21 cellular contexts compared by ENCODE assay signal in the genomic region with DNA sequence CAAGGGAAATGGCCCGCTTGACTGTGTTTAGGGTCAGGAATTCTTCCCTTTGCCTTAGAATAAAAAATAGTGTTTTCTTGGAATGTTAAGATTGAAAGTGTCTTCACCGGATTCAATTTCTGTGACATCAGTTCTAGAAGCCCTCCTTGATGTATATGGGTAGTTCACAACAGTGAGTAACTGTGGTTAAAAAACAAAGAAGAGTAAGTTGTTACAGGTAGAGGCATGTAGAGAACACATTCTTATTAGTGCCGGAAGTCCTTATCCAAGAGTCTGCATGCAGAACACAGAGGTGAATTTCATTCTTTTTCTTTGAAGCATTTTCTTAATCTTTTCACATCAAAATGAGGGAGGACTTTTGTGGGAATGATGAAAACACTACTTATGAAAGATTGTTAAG.
DNase-seq lines count a peak whose midpoint lies in the region; ATAC-seq, FAIRE-seq and TF ChIP-seq lines count a peak whose summit lies in the region.
"Had no signal": no experiment of that assay in that cellular context is flagged by ENCODE, and none has a peak within 500 bp of the region (broad histone marks: within the 10 kb centered on the region; RNA-seq: fewer than 3 reads in every experiment).

No MANE protein-coding gene starts in this region.

- CTCF ChIA-PET in WTC11 (lab: Charles Lee) = no interaction called here

- H3K4me1 ChIP-seq in esophagus squamous epithelium (peaks cover 0 to 46% (median 29%) of the 10 kb centered on the region in 3 donors), smooth muscle cell (ENCODE audit: low read depth) (peaks cover 38% of the 10 kb centered on the region)

- no peak overlapping the region for H3K4me3 Mint-ChIP-seq in WTC11
- H3K4me3 Mint-ChIP-seq: IgD-negative memory B cell had no signal

- POLR2A ChIA-PET in WTC11 (lab: Charles Lee) = no interaction called here

- DNase-seq in HPDE6-E6E7 (ENCODE audit: extremely low spot score) (peak; percentile 82), WTC11 (ENCODE audit: low spot score) (no peak), esophagus squamous epithelium (lab: John Stamatoyannopoulos, UW) (no peak), smooth muscle cell (lab: John Stamatoyannopoulos, UW; ENCODE audit: unreplicated experiment) (no peak), DMS114 treated with DMSO at 0.1 percent for 48 hours (lab: John Stamatoyannopoulos, UW; ENCODE audit: unreplicated experiment) (no peak), frontal cortex (ENCODE audit: low spot score in 2 of 2) (no peak), SIG-M5 treated with dmso at 0.1 percent for 504 hours (lab: John Stamatoyannopoulos, UW; ENCODE audit: unreplicated experiment) (no peak)
- DNase-seq in NK-92 treated with Interleukin-12 subunit alpha and Interleukin-12 subunit beta, amount 100 ng/mL, for 24 hours (lab: John Stamatoyannopoulos, UW) = no peak
- DNase-seq: DMS79, Kasumi-1, MM.1S, NCI-H1092, NCI-H146, NCI-H2029 treated with DMSO at 0.1 percent for 48 hours, NCI-H2171 treated with DMSO at 0.1 percent for 48 hours, NCI-H446 treated with DMSO at 0.1 percent for 48 hours, SHP77 treated with DMSO at 0.1 percent for 48 hours had no signal

- no peak for ATAC-seq in WTC11
- ATAC-seq: SK-N-SH treated with all-trans-retinoic acid at 6 μM for 48 hours had no signal

- peak overlapping the region; percentile 12; the same call in 1 of the 2 replicates for H3K27ac Mint-ChIP-seq in WTC11
- H3K27ac Mint-ChIP-seq: IgD-negative memory B cell had no signal

- no peaks in the 10 kb centered on the region for H3K9me3 Mint-ChIP-seq in WTC11
- H3K9me3 Mint-ChIP-seq: IgD-negative memory B cell had no signal

- H3K27me3 ChIP-seq in esophagus squamous epithelium (no peaks in the 10 kb centered on the region), smooth muscle cell (ENCODE audit: low read depth) (no peaks in the 10 kb centered on the region)

- H3K36me3 ChIP-seq in esophagus squamous epithelium = no peaks in the 10 kb centered on the region
- H3K36me3 ChIP-seq in smooth muscle cell (ENCODE audit: low read depth) = no peaks in the 10 kb centered on the region
- H3K36me3 ChIP-seq: HAP-1 had no signal

- H3K4me2 ChIP-seq in smooth muscle cell = peak overlapping the region; percentile 68

- H3K4me1 Mint-ChIP-seq in WTC11 = peaks cover 78% of the 10 kb centered on the region

- H4K20me1 ChIP-seq in smooth muscle cell (ENCODE audit: low read depth) = peaks cover 40% of the 10 kb centered on the region

- no peak overlapping the region for H2AFZ ChIP-seq in smooth muscle cell (ENCODE audit: low read depth)

- no peak for TF ChIP-seq CTCF in WTC11 (IDR thresholded peaks at IDR 0.05)
- no peak for TF ChIP-seq CTCF in esophagus squamous epithelium (IDR thresholded peaks at IDR 0.05)
- TF ChIP-seq CTCF in smooth muscle cell (IDR thresholded peaks at IDR 0.05; ENCODE audit: borderline replicate concordance, insufficient read depth, poor library complexity, severe bottlenecking) = no peak

- no peak for FAIRE-seq in frontal cortex (lab: Jason Lieb, UNC)
- FAIRE-seq: D721Med had no signal

- TF ChIP-seq POLR2A in esophagus squamous epithelium (IDR thresholded peaks at IDR 0.05) = no peak

- H3K27ac ChIP-seq in esophagus squamous epithelium (peak overlapping the region in 3 of 4 donors; percentile 11 to 22 (median 16)), smooth muscle cell (ENCODE audit: low read depth) (peak overlapping the region; percentile 71)

- H3K9me3 ChIP-seq in esophagus squamous epithelium (no peaks in the 10 kb centered on the region), smooth muscle cell (replicated peaks; ENCODE audit: low read depth) (no peaks in the 10 kb centered on the region)
- H3K9me3 ChIP-seq: HAP-1 had no signal

- peak overlapping the region; percentile 27 for H3K9ac ChIP-seq in smooth muscle cell (ENCODE audit: low read depth)

- H3K27me3 Mint-ChIP-seq in WTC11 (ENCODE audit: low read depth) = no peaks in the 10 kb centered on the region

- peaks cover 87% of the 10 kb centered on the region for H3K79me2 ChIP-seq in smooth muscle cell (ENCODE audit: low read depth)

- no peaks in the 10 kb centered on the region for H3K36me3 Mint-ChIP-seq in WTC11
- H3K36me3 Mint-ChIP-seq: IgD-negative memory B cell had no signal

- H3F3A ChIP-seq in smooth muscle cell (ENCODE audit: low read depth) = peaks cover 6% of the 10 kb centered on the region

- intact Hi-C loops in esophagus squamous epithelium (cut with DNase I) = no loop called here

- no peak overlapping the region for H3K4me3 ChIP-seq in esophagus squamous epithelium
- no peak overlapping the region for H3K4me3 ChIP-seq in smooth muscle cell
- H3K4me3 ChIP-seq: HAP-1 had no signal

- 50 to 53% methylated on average over 3 of the region's 3 CpGs for WGBS in esophagus squamous epithelium, 2 donors
- 52% methylated on average over 3 of the region's 3 CpGs for WGBS in smooth muscle cell (ENCODE audit: low lambda C conversion rate)

TF ChIP-seq in WTC11, 78 proteins besides CTCF, POLR2A, EP300 and RAD21 (continues in another document):
- TF ChIP-seq IRF1 (CRISPR knock-in tag; IDR thresholded peaks at IDR 0.05) (no peak), FOXP1 (CRISPR knock-in tag; IDR thresholded peaks at IDR 0.05; ENCODE audit: borderline replicate concordance) (no peak), CREB1 (CRISPR knock-in tag; IDR thresholded peaks at IDR 0.05) (no peak), MXD4 (CRISPR knock-in tag; IDR thresholded peaks at IDR 0.05; ENCODE audit: borderline replicate concordance) (no peak)
- TF ChIP-seq, protein P1, sequence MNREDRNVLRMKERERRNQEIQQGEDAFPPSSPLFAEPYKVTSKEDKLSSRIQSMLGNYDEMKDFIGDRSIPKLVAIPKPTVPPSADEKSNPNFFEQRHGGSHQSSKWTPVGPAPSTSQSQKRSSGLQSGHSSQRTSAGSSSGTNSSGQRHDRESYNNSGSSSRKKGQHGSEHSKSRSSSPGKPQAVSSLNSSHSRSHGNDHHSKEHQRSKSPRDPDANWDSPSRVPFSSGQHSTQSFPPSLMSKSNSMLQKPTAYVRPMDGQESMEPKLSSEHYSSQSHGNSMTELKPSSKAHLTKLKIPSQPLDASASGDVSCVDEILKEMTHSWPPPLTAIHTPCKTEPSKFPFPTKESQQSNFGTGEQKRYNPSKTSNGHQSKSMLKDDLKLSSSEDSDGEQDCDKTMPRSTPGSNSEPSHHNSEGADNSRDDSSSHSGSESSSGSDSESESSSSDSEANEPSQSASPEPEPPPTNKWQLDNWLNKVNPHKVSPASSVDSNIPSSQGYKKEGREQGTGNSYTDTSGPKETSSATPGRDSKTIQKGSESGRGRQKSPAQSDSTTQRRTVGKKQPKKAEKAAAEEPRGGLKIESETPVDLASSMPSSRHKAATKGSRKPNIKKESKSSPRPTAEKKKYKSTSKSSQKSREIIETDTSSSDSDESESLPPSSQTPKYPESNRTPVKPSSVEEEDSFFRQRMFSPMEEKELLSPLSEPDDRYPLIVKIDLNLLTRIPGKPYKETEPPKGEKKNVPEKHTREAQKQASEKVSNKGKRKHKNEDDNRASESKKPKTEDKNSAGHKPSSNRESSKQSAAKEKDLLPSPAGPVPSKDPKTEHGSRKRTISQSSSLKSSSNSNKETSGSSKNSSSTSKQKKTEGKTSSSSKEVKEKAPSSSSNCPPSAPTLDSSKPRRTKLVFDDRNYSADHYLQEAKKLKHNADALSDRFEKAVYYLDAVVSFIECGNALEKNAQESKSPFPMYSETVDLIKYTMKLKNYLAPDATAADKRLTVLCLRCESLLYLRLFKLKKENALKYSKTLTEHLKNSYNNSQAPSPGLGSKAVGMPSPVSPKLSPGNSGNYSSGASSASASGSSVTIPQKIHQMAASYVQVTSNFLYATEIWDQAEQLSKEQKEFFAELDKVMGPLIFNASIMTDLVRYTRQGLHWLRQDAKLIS (CRISPR knock-in tag; IDR thresholded peaks at IDR 0.05; ENCODE audit: borderline replicate concordance) = no peak
- TF ChIP-seq, protein P2, sequence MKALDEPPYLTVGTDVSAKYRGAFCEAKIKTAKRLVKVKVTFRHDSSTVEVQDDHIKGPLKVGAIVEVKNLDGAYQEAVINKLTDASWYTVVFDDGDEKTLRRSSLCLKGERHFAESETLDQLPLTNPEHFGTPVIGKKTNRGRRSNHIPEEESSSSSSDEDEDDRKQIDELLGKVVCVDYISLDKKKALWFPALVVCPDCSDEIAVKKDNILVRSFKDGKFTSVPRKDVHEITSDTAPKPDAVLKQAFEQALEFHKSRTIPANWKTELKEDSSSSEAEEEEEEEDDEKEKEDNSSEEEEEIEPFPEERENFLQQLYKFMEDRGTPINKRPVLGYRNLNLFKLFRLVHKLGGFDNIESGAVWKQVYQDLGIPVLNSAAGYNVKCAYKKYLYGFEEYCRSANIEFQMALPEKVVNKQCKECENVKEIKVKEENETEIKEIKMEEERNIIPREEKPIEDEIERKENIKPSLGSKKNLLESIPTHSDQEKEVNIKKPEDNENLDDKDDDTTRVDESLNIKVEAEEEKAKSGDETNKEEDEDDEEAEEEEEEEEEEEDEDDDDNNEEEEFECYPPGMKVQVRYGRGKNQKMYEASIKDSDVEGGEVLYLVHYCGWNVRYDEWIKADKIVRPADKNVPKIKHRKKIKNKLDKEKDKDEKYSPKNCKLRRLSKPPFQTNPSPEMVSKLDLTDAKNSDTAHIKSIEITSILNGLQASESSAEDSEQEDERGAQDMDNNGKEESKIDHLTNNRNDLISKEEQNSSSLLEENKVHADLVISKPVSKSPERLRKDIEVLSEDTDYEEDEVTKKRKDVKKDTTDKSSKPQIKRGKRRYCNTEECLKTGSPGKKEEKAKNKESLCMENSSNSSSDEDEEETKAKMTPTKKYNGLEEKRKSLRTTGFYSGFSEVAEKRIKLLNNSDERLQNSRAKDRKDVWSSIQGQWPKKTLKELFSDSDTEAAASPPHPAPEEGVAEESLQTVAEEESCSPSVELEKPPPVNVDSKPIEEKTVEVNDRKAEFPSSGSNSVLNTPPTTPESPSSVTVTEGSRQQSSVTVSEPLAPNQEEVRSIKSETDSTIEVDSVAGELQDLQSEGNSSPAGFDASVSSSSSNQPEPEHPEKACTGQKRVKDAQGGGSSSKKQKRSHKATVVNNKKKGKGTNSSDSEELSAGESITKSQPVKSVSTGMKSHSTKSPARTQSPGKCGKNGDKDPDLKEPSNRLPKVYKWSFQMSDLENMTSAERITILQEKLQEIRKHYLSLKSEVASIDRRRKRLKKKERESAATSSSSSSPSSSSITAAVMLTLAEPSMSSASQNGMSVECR (CRISPR knock-in tag; IDR thresholded peaks at IDR 0.05; ENCODE audit: borderline replicate concordance) = no peak
